Comparison of ENCODE assay signal across 19 cellular contexts in the genomic region with DNA sequence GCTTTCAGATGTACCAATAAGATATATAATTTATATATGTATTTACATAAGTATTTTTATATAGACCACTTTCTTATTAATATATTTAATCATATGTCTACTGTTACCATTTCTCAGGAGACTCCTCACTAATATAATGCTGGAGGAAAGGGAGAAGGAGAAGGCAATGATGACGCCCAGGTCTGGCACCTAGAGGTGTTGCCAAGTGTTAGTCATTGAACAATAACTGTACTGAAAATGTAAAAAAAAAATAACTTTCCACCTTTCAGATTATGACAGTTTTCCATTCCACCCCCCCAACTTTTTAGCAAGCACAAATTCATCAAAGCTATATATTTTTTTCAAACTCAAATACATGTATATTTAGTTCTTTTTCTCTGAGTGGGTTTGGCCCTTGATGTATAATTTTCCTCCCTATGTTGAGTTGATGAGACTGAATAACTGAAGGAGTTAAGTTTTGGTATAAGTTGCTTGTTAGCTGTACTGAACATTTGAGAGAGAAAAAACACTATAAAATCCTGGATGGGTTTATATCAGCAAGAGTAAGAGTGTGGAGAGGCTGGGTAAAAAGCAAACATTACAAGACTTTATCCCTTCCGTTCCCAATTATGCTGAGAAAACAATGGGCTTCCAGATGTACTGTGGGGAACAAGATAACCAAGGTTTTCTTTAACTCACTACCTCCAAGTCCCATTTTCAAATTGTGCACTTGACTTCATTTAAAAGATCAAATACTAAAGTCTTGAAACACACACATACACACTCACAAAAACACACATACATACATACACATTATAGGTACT.
DNase-seq lines count a peak whose midpoint lies in the region; ATAC-seq and TF ChIP-seq lines count a peak whose summit lies in the region.
"Had no signal": no experiment of that assay in that cellular context is flagged by ENCODE, and none has a peak within 500 bp of the region (broad histone marks: within the 10 kb centered on the region; RNA-seq: fewer than 3 reads in every experiment).

No MANE protein-coding gene starts in this region.

- peak overlapping the region; percentile 77 for H3K27ac Mint-ChIP-seq in activated CD8-positive, alpha-beta T cell treated with anti-CD3 and anti-CD28 coated beads for 36 hours
- H3K27ac Mint-ChIP-seq in activated CD8-positive, alpha-beta T cell treated with anti-CD3 and anti-CD28 coated beads, Interleukin-2, amount 10 ng/mL, durations not matched to agents 7 days and 5 days = no peak overlapping the region
- H3K27ac Mint-ChIP-seq: H9 had no signal

- peak; percentile 29 for DNase-seq in activated CD8-positive, alpha-beta T cell treated with anti-CD3 and anti-CD28 coated beads for 36 hours
- DNase-seq in activated CD8-positive, alpha-beta T cell treated with anti-CD3 and anti-CD28 coated beads, Interleukin-2, amount 10 ng/mL, durations not matched to agents 7 days and 5 days = no peak
- peak; percentile 37 for DNase-seq in stimulated activated CD4-positive, alpha-beta T cell treated with anti-CD3 and anti-CD28 coated beads, Interleukin-4, amount 100 ng/mL, for 24 hours
- no peak for DNase-seq in stimulated activated CD4-positive, alpha-beta T cell treated with anti-CD3 and anti-CD28 coated beads, Interleukin-1b, Interleukin-23, amount 100 ng/mL, for 48 hours
- DNase-seq in dermis blood vessel endothelial cell (peak; percentile 29), islet precursor cell (no peak), DMS79 (lab: John Stamatoyannopoulos, UW) (no peak)
- DNase-seq in effector CD4-positive, alpha-beta T cell = no peak
- DNase-seq: COR-L47, DMS53, H9, NCI-H1092 treated with DMSO at 0.1 percent for 48 hours, NCI-H1694, NCI-H2171, NCI-H446 treated with DMSO at 0.1 percent for 48 hours, NCI-H774, PC-9 had no signal

- ATAC-seq in activated CD8-positive, alpha-beta T cell treated with anti-CD3 and anti-CD28 coated beads for 36 hours = peak; percentile 79
- no peak for ATAC-seq in activated CD8-positive, alpha-beta T cell treated with anti-CD3 and anti-CD28 coated beads, Interleukin-2, amount 10 ng/mL, durations not matched to agents 7 days and 5 days
- ATAC-seq: A549, HepG2 had no signal

- H3K27me3 Mint-ChIP-seq in activated CD8-positive, alpha-beta T cell treated with anti-CD3 and anti-CD28 coated beads for 36 hours = no peaks in the 10 kb centered on the region
- no peaks in the 10 kb centered on the region for H3K27me3 Mint-ChIP-seq in activated CD8-positive, alpha-beta T cell treated with anti-CD3 and anti-CD28 coated beads, Interleukin-2, amount 10 ng/mL, durations not matched to agents 7 days and 5 days (ENCODE audit: low read depth)

- H3K4me1 Mint-ChIP-seq in activated CD8-positive, alpha-beta T cell treated with anti-CD3 and anti-CD28 coated beads for 36 hours (ENCODE audit: low read depth) = peaks cover 34% of the 10 kb centered on the region
- peaks cover 12% of the 10 kb centered on the region for H3K4me1 Mint-ChIP-seq in activated CD8-positive, alpha-beta T cell treated with anti-CD3 and anti-CD28 coated beads, Interleukin-2, amount 10 ng/mL, durations not matched to agents 7 days and 5 days (ENCODE audit: low read depth)

- H3K36me3 Mint-ChIP-seq in activated CD8-positive, alpha-beta T cell treated with anti-CD3 and anti-CD28 coated beads for 36 hours (ENCODE audit: low read depth) = peaks cover 2% of the 10 kb centered on the region
- no peaks in the 10 kb centered on the region for H3K36me3 Mint-ChIP-seq in activated CD8-positive, alpha-beta T cell treated with anti-CD3 and anti-CD28 coated beads, Interleukin-2, amount 10 ng/mL, durations not matched to agents 7 days and 5 days (ENCODE audit: low read depth)

- TF ChIP-seq CTCF in activated CD8-positive, alpha-beta T cell treated with anti-CD3 and anti-CD28 coated beads for 36 hours (IDR thresholded peaks at IDR 0.05) = no peak

- no peak overlapping the region for H3K4me3 Mint-ChIP-seq in activated CD8-positive, alpha-beta T cell treated with anti-CD3 and anti-CD28 coated beads for 36 hours
- H3K4me3 Mint-ChIP-seq in activated CD8-positive, alpha-beta T cell treated with anti-CD3 and anti-CD28 coated beads, Interleukin-2, amount 10 ng/mL, durations not matched to agents 7 days and 5 days = no peak overlapping the region
- H3K4me3 Mint-ChIP-seq: H9 had no signal

- POLR2A ChIA-PET in activated CD8-positive, alpha-beta T cell treated with anti-CD3 and anti-CD28 coated beads for 36 hours (lab: Charles Lee) = interaction anchor here (0.6 to 0.8 kb wide), 2 partner anchors 158 to 1310 kb away, joined by 3 to 4 read pairs; no protein-coding TSS in a partner anchor
- POLR2A ChIA-PET in activated CD8-positive, alpha-beta T cell treated with anti-CD3 and anti-CD28 coated beads, Interleukin-2, amount 10 ng/mL, durations not matched to agents 7 days and 5 days (lab: Charles Lee) = no interaction called here

- intact Hi-C loops in activated CD8-positive, alpha-beta T cell treated with anti-CD3 and anti-CD28 coated beads for 36 hours (cut with micrococcal nuclease) = no loop called here

- CTCF ChIA-PET in activated CD8-positive, alpha-beta T cell treated with anti-CD3 and anti-CD28 coated beads for 36 hours (lab: Charles Lee) = no interaction called here
- CTCF ChIA-PET in activated CD8-positive, alpha-beta T cell treated with anti-CD3 and anti-CD28 coated beads, Interleukin-2, amount 10 ng/mL, durations not matched to agents 7 days and 5 days (lab: Charles Lee) = interaction anchor here (0.6 kb wide), 1 partner anchor 67 kb away, joined by 3 read pairs; no protein-coding TSS in a partner anchor

- H3K9me3 Mint-ChIP-seq in activated CD8-positive, alpha-beta T cell treated with anti-CD3 and anti-CD28 coated beads for 36 hours = peaks cover 9% of the 10 kb centered on the region
- H3K9me3 Mint-ChIP-seq in activated CD8-positive, alpha-beta T cell treated with anti-CD3 and anti-CD28 coated beads, Interleukin-2, amount 10 ng/mL, durations not matched to agents 7 days and 5 days (ENCODE audit: insufficient read depth) = no peaks in the 10 kb centered on the region
- H3K9me3 Mint-ChIP-seq: H9 had no signal

Comparison
In these comparisons a context has a peak if more than half of its experiments do, and no peak if none do; other contexts are left out.
1. DNase-seq: peak in activated CD8-positive, alpha-beta T cell treated with anti-CD3 and anti-CD28 coated beads for 36 hours (single experiment), stimulated activated CD4-positive, alpha-beta T cell treated with anti-CD3 and anti-CD28 coated beads, Interleukin-4, amount 100 ng/mL, for 24 hours (single experiment) and dermis blood vessel endothelial cell (single experiment); none in activated CD8-positive, alpha-beta T cell treated with anti-CD3 and anti-CD28 coated beads, Interleukin-2, amount 10 ng/mL, durations not matched to agents 7 days and 5 days (single experiment), stimulated activated CD4-positive, alpha-beta T cell treated with anti-CD3 and anti-CD28 coated beads, Interleukin-1b, Interleukin-23, amount 100 ng/mL, for 48 hours (single experiment), islet precursor cell (single experiment), effector CD4-positive, alpha-beta T cell (single experiment) and DMS79 (single experiment).